Comparison of ENCODE assay signal across 22 cellular contexts in genomic region chr5:55645304-55645703, GRCh38.
DNase-seq lines count a peak whose midpoint lies in the region; ATAC-seq, FAIRE-seq and TF ChIP-seq lines count a peak whose summit lies in the region.
"Had no signal": no experiment of that assay in that cellular context is flagged by ENCODE, and none has a peak within 500 bp of the region (broad histone marks: within the 10 kb centered on the region; RNA-seq: fewer than 3 reads in every experiment).

No MANE protein-coding gene starts in this region.

- peaks cover 45% of the 10 kb centered on the region for H3K36me3 Mint-ChIP-seq in activated CD8-positive, alpha-beta T cell treated with anti-CD3 and anti-CD28 coated beads, Interleukin-2, amount 10 ng/mL, durations not matched to agents 7 days and 5 days (ENCODE audit: low read depth)

- no peaks in the 10 kb centered on the region for H3K27me3 Mint-ChIP-seq in activated CD8-positive, alpha-beta T cell treated with anti-CD3 and anti-CD28 coated beads, Interleukin-2, amount 10 ng/mL, durations not matched to agents 7 days and 5 days (ENCODE audit: low read depth)
- H3K27me3 Mint-ChIP-seq: B cell, progenitor cell of endocrine pancreas had no signal

- H3K27ac Mint-ChIP-seq in activated CD8-positive, alpha-beta T cell treated with anti-CD3 and anti-CD28 coated beads, Interleukin-2, amount 10 ng/mL, durations not matched to agents 7 days and 5 days: no peak overlapping the region
- H3K27ac Mint-ChIP-seq: B cell, progenitor cell of endocrine pancreas had no signal

- no peaks in the 10 kb centered on the region for H3K4me1 ChIP-seq in tibial artery

- peaks cover 17% of the 10 kb centered on the region for H3K4me1 Mint-ChIP-seq in activated CD8-positive, alpha-beta T cell treated with anti-CD3 and anti-CD28 coated beads, Interleukin-2, amount 10 ng/mL, durations not matched to agents 7 days and 5 days (ENCODE audit: low read depth)
- H3K4me1 Mint-ChIP-seq: B cell had no signal

- POLR2A ChIA-PET in activated CD8-positive, alpha-beta T cell treated with anti-CD3 and anti-CD28 coated beads, Interleukin-2, amount 10 ng/mL, durations not matched to agents 7 days and 5 days (lab: Charles Lee): no interaction called here

- H3K27me3 ChIP-seq in MG63: no peaks in the 10 kb centered on the region
- no peaks in the 10 kb centered on the region for H3K27me3 ChIP-seq in bronchial epithelial cell (ENCODE audit: control insufficient read depth, insufficient read depth, low read length)
- H3K27me3 ChIP-seq in tibial artery: no peaks in the 10 kb centered on the region
- H3K27me3 ChIP-seq: SJCRH30 had no signal

- no peak overlapping the region for H3K4me3 ChIP-seq in AG10803 (ENCODE audit: low read length)
- no peak overlapping the region for H3K4me3 ChIP-seq in MG63
- no peak overlapping the region for H3K4me3 ChIP-seq in bronchial epithelial cell (ENCODE audit: low read depth, low read length)
- no peak overlapping the region for H3K4me3 ChIP-seq in tibial artery
- H3K4me3 ChIP-seq: SJCRH30 had no signal

- H3K36me3 ChIP-seq in MG63 (peaks cover 3% of the 10 kb centered on the region), bronchial epithelial cell (ENCODE audit: control insufficient read depth, insufficient read depth, low read length) (peaks cover 2% of the 10 kb centered on the region), tibial artery (peaks cover 0 to 13% (median 12%) of the 10 kb centered on the region in 3 donors)

- FAIRE-seq in bronchial epithelial cell (lab: Jason Lieb, UNC): no peak

- H3K4me3 Mint-ChIP-seq in activated CD8-positive, alpha-beta T cell treated with anti-CD3 and anti-CD28 coated beads, Interleukin-2, amount 10 ng/mL, durations not matched to agents 7 days and 5 days: no peak overlapping the region
- H3K4me3 Mint-ChIP-seq: B cell, neural crest cell had no signal

- H3K9me3 ChIP-seq in MG63 (no peaks in the 10 kb centered on the region), tibial artery (no peaks in the 10 kb centered on the region)
- H3K9me3 ChIP-seq: SJCRH30 had no signal

- DNase-seq in AG10803 (ENCODE audit: low read depth) (peak; percentile 67), MG63 (peak; percentile 68), bronchial epithelial cell (ENCODE audit: low read depth) (peak; percentile 53), myocyte (ENCODE audit: low read depth) (peak; percentile 38), tibial artery (no peak), NCI-H82 treated with DMSO at 0.1 percent for 48 hours (lab: John Stamatoyannopoulos, UW; ENCODE audit: unreplicated experiment) (no peak), LoVo (ENCODE audit: low spot score) (no peak)
- no peak for DNase-seq in activated CD8-positive, alpha-beta T cell treated with anti-CD3 and anti-CD28 coated beads, Interleukin-2, amount 10 ng/mL, durations not matched to agents 7 days and 5 days
- DNase-seq: activated CD4-positive, alpha-beta T cell treated with anti-CD3 and anti-CD28 coated beads, Interleukin-2, amount 50 U/mL, for 48 hours; activated T-cell treated with anti-CD3 and anti-CD28 coated beads for 4 hours; anterior cingulate cortex; COR-L47; cortex of kidney; glutamatergic neuron; midbrain; NCI-H1105 treated with DMSO at 0.1 percent for 48 hours; NCI-H774; SJCRH30 had no signal

- no peak for TF ChIP-seq CTCF in AG10803 (conservative IDR thresholded peaks at IDR 0.05; ENCODE audit: low read length)
- no peak for TF ChIP-seq CTCF in bronchial epithelial cell (IDR thresholded peaks at IDR 0.05; ENCODE audit: insufficient read depth, low read length, severe bottlenecking)
- no peak for TF ChIP-seq CTCF in tibial artery (IDR thresholded peaks at IDR 0.05)

- ATAC-seq in activated CD8-positive, alpha-beta T cell treated with anti-CD3 and anti-CD28 coated beads, Interleukin-2, amount 10 ng/mL, durations not matched to agents 7 days and 5 days: no peak

- CTCF ChIA-PET in activated CD8-positive, alpha-beta T cell treated with anti-CD3 and anti-CD28 coated beads, Interleukin-2, amount 10 ng/mL, durations not matched to agents 7 days and 5 days (lab: Charles Lee): interaction anchor here (0.6 kb wide), 1 partner anchor 11 kb away, joined by 3 read pairs; no protein-coding TSS in a partner anchor

- intact Hi-C loops in tibial artery (cut with DNase I; ENCODE audit: low total_unique reads): no loop called here

- H3K9me3 Mint-ChIP-seq in activated CD8-positive, alpha-beta T cell treated with anti-CD3 and anti-CD28 coated beads, Interleukin-2, amount 10 ng/mL, durations not matched to agents 7 days and 5 days (ENCODE audit: insufficient read depth): no peaks in the 10 kb centered on the region
- H3K9me3 Mint-ChIP-seq: neural crest cell had no signal

- H3K27ac ChIP-seq in tibial artery: no peak overlapping the region
- H3K27ac ChIP-seq: epithelial cell of prostate, SJCRH30 had no signal

Comparison
In these comparisons a context has a peak if more than half of its experiments do, and no peak if none do; other contexts are left out.
1. DNase-seq: peak in AG10803 (single experiment), MG63 (single experiment), bronchial epithelial cell (single experiment) and myocyte (single experiment); none in tibial artery (0 of 2), NCI-H82 treated with DMSO at 0.1 percent for 48 hours (single experiment), LoVo (single experiment) and activated CD8-positive, alpha-beta T cell treated with anti-CD3 and anti-CD28 coated beads, Interleukin-2, amount 10 ng/mL, durations not matched to agents 7 days and 5 days (single experiment).